Comparison of ENCODE assay signal across 9 cellular contexts in the genomic region with DNA sequence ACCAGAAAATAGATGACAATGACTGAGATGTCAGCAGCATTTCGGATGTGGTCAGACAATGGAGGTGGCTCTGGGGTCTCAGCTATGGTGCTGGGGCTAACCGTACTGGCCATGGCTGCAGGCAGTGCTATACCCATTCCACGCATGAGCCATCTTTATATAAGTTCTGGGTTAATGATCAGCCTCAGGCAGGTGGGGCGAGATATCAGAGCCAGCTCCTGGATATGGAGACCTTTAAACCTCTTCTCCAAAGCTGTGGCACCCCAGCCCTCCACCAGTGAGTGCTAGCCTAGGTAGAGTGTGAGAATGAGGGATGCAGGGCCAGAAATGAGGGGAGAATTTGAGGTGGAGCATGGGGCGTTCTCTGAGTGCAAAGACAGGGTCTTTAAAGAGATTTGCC. TPM values are rescaled to one million over a fixed set of nuclear protein-coding genes. Genes with fewer than 3 reads are reported as not detected.
"Had no signal": no experiment of that assay in that cellular context is flagged by ENCODE, and none has a peak within 500 bp of the region (broad histone marks: within the 10 kb centered on the region; RNA-seq: fewer than 3 reads in every experiment).

Gene SLC5A4, minus strand, starts transcription at position 131 of the 400 bp plus-strand sequence. Its CDS starts 18 bp downstream, at position 113.

- FAIRE-seq: H1, H54, HTR-8/SVneo, K562 had no signal

- H3K4me3 ChIP-seq: GM23338, K562 had no signal

- DNase-seq: H9, HCEC 1CT, IMR-90 had no signal

- ATAC-seq: GM23338, K562 had no signal

RNA-seq across cellular contexts. Expression of gene SLC5A4, which starts in this region (rescaled TPM):
- total RNA-seq: GM23338, H1, H9, HT-29, K562 had no signal
- polyA plus RNA-seq: K562 had no signal
